Comparison of ENCODE assay signal across 10 cellular contexts in genomic region chr1:185608166-185608565, GRCh38.
DNase-seq lines count a peak whose midpoint lies in the region; ATAC-seq and TF ChIP-seq lines count a peak whose summit lies in the region.
"Had no signal": no experiment of that assay in that cellular context is flagged by ENCODE, and none has a peak within 500 bp of the region (broad histone marks: within the 10 kb centered on the region; RNA-seq: fewer than 3 reads in every experiment).

No MANE protein-coding gene starts in this region.

- peak; percentile 52 for DNase-seq in CD1c-positive myeloid dendritic cell (ENCODE audit: extremely low spot score)
- DNase-seq in KBM-7 = peak; percentile 24
- no peak for DNase-seq in NCI-H2196 (lab: John Stamatoyannopoulos, UW; ENCODE audit: unreplicated experiment)
- no peak for DNase-seq in stimulated activated CD4-positive, alpha-beta T cell treated with anti-CD3 and anti-CD28 coated beads, Interleukin-2, amount 100 ng/mL, for 24 hours
- DNase-seq in CD14-positive monocyte (ENCODE audit: low spot score) = no peak
- no peak for DNase-seq in NCI-H1417 (lab: John Stamatoyannopoulos, UW)
- DNase-seq: left ventricle myocardium inferior had no signal

- peak overlapping the region in 1 of 7 donors; percentile 6 for H3K27ac Mint-ChIP-seq in CD14-positive monocyte

- peaks cover 9% of the 10 kb centered on the region for H3K4me1 Mint-ChIP-seq in CD14-positive monocyte
- H3K4me1 Mint-ChIP-seq: central memory CD8-positive, alpha-beta T cell had no signal

- ATAC-seq in GM19324 (IDR thresholded peaks at IDR 0.05; ENCODE audit: low FRiP score, unreplicated experiment) = peak; percentile 70
- ATAC-seq in HG02870 (IDR thresholded peaks at IDR 0.05; ENCODE audit: unreplicated experiment) = peak; percentile 87

- no peaks in the 10 kb centered on the region for H3K36me3 Mint-ChIP-seq in CD14-positive monocyte

- peaks cover 0 to 5% (median 0%) of the 10 kb centered on the region in 7 donors for H3K9me3 Mint-ChIP-seq in CD14-positive monocyte
- H3K9me3 Mint-ChIP-seq: central memory CD8-positive, alpha-beta T cell had no signal

- H3K4me3 Mint-ChIP-seq in CD14-positive monocyte = no peak overlapping the region
- H3K4me3 Mint-ChIP-seq: central memory CD8-positive, alpha-beta T cell had no signal

- H3K27me3 Mint-ChIP-seq in CD14-positive monocyte (ENCODE audit: low read depth in 3 of 3) = peaks cover 0 to 1% (median 0%) of the 10 kb centered on the region in 3 donors

- TF ChIP-seq CTCF in CD14-positive monocyte (IDR thresholded peaks at IDR 0.05) = no peak

- in situ Hi-C loops in KBM-7 (cut with MboI; ENCODE audit: low pct_unique_long_range_greater_than_20kb, low sequenced_read_pairs) = no loop called here

- intact Hi-C loops in CD14-positive monocyte (cut with micrococcal nuclease) = no loop called here

Comparison
In these comparisons a context has a peak if more than half of its experiments do, and no peak if none do; other contexts are left out.
1. DNase-seq: peak in CD1c-positive myeloid dendritic cell (single experiment) and KBM-7 (single experiment); none in NCI-H2196 (single experiment), stimulated activated CD4-positive, alpha-beta T cell treated with anti-CD3 and anti-CD28 coated beads, Interleukin-2, amount 100 ng/mL, for 24 hours (0 of 2), CD14-positive monocyte (single experiment) and NCI-H1417 (0 of 3).